In the genomic region with DNA sequence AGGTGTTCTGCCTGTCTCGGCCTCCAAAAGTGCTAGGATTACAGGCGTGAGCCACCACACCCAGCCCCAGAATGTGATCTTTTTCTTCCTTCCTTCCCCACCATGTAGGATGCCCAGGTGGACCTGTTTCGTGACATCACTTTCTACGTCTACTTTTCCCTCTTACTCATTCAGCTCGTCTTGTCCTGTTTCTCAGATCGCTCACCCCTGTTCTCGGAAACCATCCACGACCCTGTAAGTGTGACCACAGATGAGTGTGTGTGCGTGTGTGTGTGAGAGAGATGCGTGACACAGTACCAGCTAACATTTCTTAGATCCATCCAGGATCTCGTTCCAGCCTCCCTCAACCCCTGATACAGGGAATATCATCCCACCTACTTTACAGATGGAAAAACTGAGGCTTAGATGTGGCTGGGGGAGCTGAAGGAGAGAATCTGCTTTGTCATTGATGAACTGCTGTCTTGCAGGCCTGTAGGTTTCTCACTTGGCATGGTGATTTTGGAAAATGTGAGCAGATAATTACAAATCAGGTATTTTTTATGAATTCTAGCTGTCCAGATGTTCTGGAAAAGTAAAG, we compare ENCODE assay signal across 20 cellular contexts.
A peak's percentile ranks its signal among the peaks of the same experiment; 100 is the strongest.
DNase-seq lines count a peak whose midpoint lies in the region; ATAC-seq, FAIRE-seq and TF ChIP-seq lines count a peak whose summit lies in the region.
"Had no signal": no experiment of that assay in that cellular context is flagged by ENCODE, and none has a peak within 500 bp of the region (broad histone marks: within the 10 kb centered on the region; RNA-seq: fewer than 3 reads in every experiment).

No MANE protein-coding gene starts in this region.

- no peak for TF ChIP-seq EP300 in HepG2 (IDR thresholded peaks at IDR 0.05; ENCODE audit: low read depth in 2 of 2, low read length in 2 of 2)
- no peak for TF ChIP-seq EP300 in HepG2 (CRISPR knock-in tag; IDR thresholded peaks at IDR 0.05; ENCODE audit: borderline replicate concordance)
- TF ChIP-seq EP300 in gastroesophageal sphincter (IDR thresholded peaks at IDR 0.05), result no peak

- H3K27ac Mint-ChIP-seq in T-helper 1 cell treated with Interleukin-12 subunit alpha and Interleukin-12 subunit beta and Interleukin-4 antibody, amounts not matched to agents 30 μg/mL and 1 μg/mL, for 36 hours, result peak overlapping the region; percentile 5
- H3K27ac Mint-ChIP-seq: activated naive CD4-positive, alpha-beta T cell treated with anti-CD3 and anti-CD28 coated beads, Interleukin-2, amount 50 U/mL, for 24 hours; B cell; natural killer cell had no signal

- TF ChIP-seq POLR2A in HepG2 (IDR thresholded peaks at IDR 0.05; ENCODE audit: insufficient read depth in 1 of 2, low read depth in 2 of 2, low read length in 2 of 2), result no peak
- TF ChIP-seq POLR2A in right lobe of liver (IDR thresholded peaks at IDR 0.05), result no peak
- no peak for TF ChIP-seq POLR2A in gastroesophageal sphincter (IDR thresholded peaks at IDR 0.05)

- H3K4me1 Mint-ChIP-seq in T-helper 1 cell treated with Interleukin-12 subunit alpha and Interleukin-12 subunit beta and Interleukin-4 antibody, amounts not matched to agents 30 μg/mL and 1 μg/mL, for 36 hours (ENCODE audit: low read depth), result peaks cover 18% of the 10 kb centered on the region

- H3K9me3 ChIP-seq in HepG2 (ENCODE audit: low read length) (no peaks in the 10 kb centered on the region), right lobe of liver (no peaks in the 10 kb centered on the region), gastroesophageal sphincter (no peaks in the 10 kb centered on the region), stomach smooth muscle (ENCODE audit: control insufficient read depth in 2 of 2, low read length in 2 of 2) (no peaks in the 10 kb centered on the region)
- H3K9me3 ChIP-seq: ovary, SJSA1 had no signal

- POLR2A ChIA-PET in HepG2 (lab: Yijun Ruan, JAX), result no interaction called here

- H3K9ac ChIP-seq in HepG2 (ENCODE audit: insufficient read depth, low read depth, low read length) (no peak overlapping the region), stomach smooth muscle (ENCODE audit: low read length in 2 of 2) (no peak overlapping the region)

- peaks cover 5% of the 10 kb centered on the region; the same call in 1 of the 2 replicates for H4K20me1 ChIP-seq in HepG2 (ENCODE audit: insufficient read depth, low read length)

- H3K36me3 ChIP-seq in HepG2 (replicated peaks in 1 of 2; ENCODE audit: control insufficient read depth in 1 of 2, insufficient read depth in 2 of 2, low read length in 2 of 2) (peaks cover 33 to 67% of the 10 kb centered on the region in 2 experiments), right lobe of liver (no peaks in the 10 kb centered on the region), gastroesophageal sphincter (peaks cover 0 to 73% of the 10 kb centered on the region in 2 donors), stomach smooth muscle (ENCODE audit: control insufficient read depth in 2 of 2, insufficient read depth in 2 of 2, low read length in 2 of 2) (peaks cover 27 to 28% of the 10 kb centered on the region in 2 donors)
- H3K36me3 ChIP-seq: ovary had no signal

- H2AFZ ChIP-seq in HepG2 (ENCODE audit: low read length), result no peak overlapping the region

- H3K4me3 Mint-ChIP-seq in T-helper 1 cell treated with Interleukin-12 subunit alpha and Interleukin-12 subunit beta and Interleukin-4 antibody, amounts not matched to agents 30 μg/mL and 1 μg/mL, for 36 hours, result no peak overlapping the region
- H3K4me3 Mint-ChIP-seq: activated B cell treated with CpG ODN at 0.5 μM for 24 hours; activated naive CD4-positive, alpha-beta T cell treated with anti-CD3 and anti-CD28 coated beads, Interleukin-2, amount 50 U/mL, for 24 hours; B cell; natural killer cell had no signal

- in situ Hi-C loops in HepG2 (cut with HindIII; ENCODE audit: extremely low pct_ligation_motif_present, low pct_unique_long_range_greater_than_20kb), result no loop called here

- no peak overlapping the region for H3K4me2 ChIP-seq in HepG2 (ENCODE audit: low read depth, low read length)

- H3K79me2 ChIP-seq in HepG2 (ENCODE audit: insufficient read depth, low read length), result no peaks in the 10 kb centered on the region

- 96% methylated on average over 11 of the region's 11 CpGs for WGBS in HepG2 (ENCODE audit: low lambda C conversion rate)
- 90% methylated on average over 11 of the region's 11 CpGs for WGBS in right lobe of liver (ENCODE audit: insufficient coverage, low coverage, low lambda C conversion rate, missing lambda C conversion rate)
- 90 to 94% methylated on average over 7 to 10 of the region's 11 CpGs for WGBS in gastroesophageal sphincter (ENCODE audit: low coverage in 1 of 2), 2 donors

- H3K4me3 ChIP-seq in HepG2 (replicated peaks in 1 of 3; ENCODE audit: insufficient read depth in 1 of 3, low read depth in 2 of 3, low read length in 3 of 3), result no peak overlapping the region
- no peak overlapping the region for H3K4me3 ChIP-seq in right lobe of liver
- H3K4me3 ChIP-seq in gastroesophageal sphincter, result no peak overlapping the region
- no peak overlapping the region for H3K4me3 ChIP-seq in stomach smooth muscle (ENCODE audit: low read length in 2 of 2)
- H3K4me3 ChIP-seq: ovary, SJSA1 had no signal

- H3K9me3 Mint-ChIP-seq in T-helper 1 cell treated with Interleukin-12 subunit alpha and Interleukin-12 subunit beta and Interleukin-4 antibody, amounts not matched to agents 30 μg/mL and 1 μg/mL, for 36 hours, result no peaks in the 10 kb centered on the region
- H3K9me3 Mint-ChIP-seq: activated B cell treated with CpG ODN at 0.5 μM for 24 hours; activated naive CD4-positive, alpha-beta T cell treated with anti-CD3 and anti-CD28 coated beads, Interleukin-2, amount 50 U/mL, for 24 hours; natural killer cell had no signal

- H3K27me3 Mint-ChIP-seq in T-helper 1 cell treated with Interleukin-12 subunit alpha and Interleukin-12 subunit beta and Interleukin-4 antibody, amounts not matched to agents 30 μg/mL and 1 μg/mL, for 36 hours (ENCODE audit: low read depth), result no peaks in the 10 kb centered on the region
- H3K27me3 Mint-ChIP-seq: activated B cell treated with CpG ODN at 0.5 μM for 24 hours; activated naive CD4-positive, alpha-beta T cell treated with anti-CD3 and anti-CD28 coated beads, Interleukin-2, amount 50 U/mL, for 24 hours; B cell had no signal

- no peak overlapping the region for H3K27ac ChIP-seq in HepG2 (ENCODE audit: extremely low read length, insufficient read depth, low read length)
- no peak overlapping the region for H3K27ac ChIP-seq in right lobe of liver
- H3K27ac ChIP-seq in gastroesophageal sphincter, result peak overlapping the region; percentile 3 to 80 (median 60)
- H3K27ac ChIP-seq in stomach smooth muscle (ENCODE audit: low read length), result peak overlapping the region; percentile 18
- H3K27ac ChIP-seq: 22Rv1, ovary, SJSA1 had no signal

- DNase-seq in T-helper 1 cell (no peak), HepG2 (ENCODE audit: low spot score) (no peak), right lobe of liver (no peak)
- no peak for DNase-seq in stimulated activated naive CD4-positive, alpha-beta T cell (lab: John Stamatoyannopoulos, UW)
- DNase-seq: activated B cell treated with CpG ODN at 0.5 μM for 24 hours; effector CD4-positive, alpha-beta T cell; natural killer cell; NCI-H1092 treated with DMSO at 0.1 percent for 48 hours; NCI-H2029 treated with DMSO at 0.1 percent for 48 hours; ovary had no signal

- H3K27me3 ChIP-seq in HepG2 (ENCODE audit: control insufficient read depth in 1 of 2, insufficient read depth in 2 of 2, low read length in 2 of 2) (no peaks in the 10 kb centered on the region), right lobe of liver (no peaks in the 10 kb centered on the region), gastroesophageal sphincter (no peaks in the 10 kb centered on the region), stomach smooth muscle (ENCODE audit: control insufficient read depth in 1 of 2, insufficient read depth in 2 of 2, low read length in 2 of 2) (no peaks in the 10 kb centered on the region)
- H3K27me3 ChIP-seq: ovary, SJSA1 had no signal

- FAIRE-seq in HepG2 (lab: Jason Lieb, UNC), result no peak

- ATAC-seq in HepG2, result no peak
- no peak for ATAC-seq in right lobe of liver
- no peak for ATAC-seq in gastroesophageal sphincter
- no peak for ATAC-seq in GM21825 (IDR thresholded peaks at IDR 0.05; ENCODE audit: unreplicated experiment)
- ATAC-seq: esophagus mucosa, natural killer cell, sciatic nerve had no signal

- TF ChIP-seq CTCF in HepG2 (CRISPR knock-in tag; IDR thresholded peaks at IDR 0.05) (no peak), right lobe of liver (IDR thresholded peaks at IDR 0.05) (no peak), gastroesophageal sphincter (IDR thresholded peaks at IDR 0.05) (no peak)

- intact Hi-C loops in HepG2 (cut with micrococcal nuclease; ENCODE audit: unreplicated experiment) (no loop called here), right lobe of liver (cut with DNase I) (no loop called here)

- BruUV-seq in HepG2 (replicated peaks; lab: Mats Ljungman, UMichigan), result no TSS peak

- H3K4me1 ChIP-seq in HepG2 (ENCODE audit: insufficient read depth, low read length) (peaks cover 23% of the 10 kb centered on the region), right lobe of liver (peaks cover 0 to 4% (median 0%) of the 10 kb centered on the region in 4 donors), gastroesophageal sphincter (peaks cover 5 to 87% (median 9%) of the 10 kb centered on the region in 3 donors), stomach smooth muscle (ENCODE audit: control insufficient read depth, insufficient read depth, low read length) (peaks cover 20% of the 10 kb centered on the region)

- CTCF ChIA-PET in HepG2 (lab: Yijun Ruan, JAX; ENCODE audit: low intra/inter-chr PET ratio, low total read pairs), result no interaction called here

- H3K36me3 Mint-ChIP-seq in T-helper 1 cell treated with Interleukin-12 subunit alpha and Interleukin-12 subunit beta and Interleukin-4 antibody, amounts not matched to agents 30 μg/mL and 1 μg/mL, for 36 hours (ENCODE audit: low read depth), result peaks cover 48% of the 10 kb centered on the region

- TF ChIP-seq RAD21 in HepG2 (CRISPR knock-in tag; IDR thresholded peaks at IDR 0.05), result no peak

TF ChIP-seq in HepG2, 621 proteins besides CTCF, POLR2A, EP300 and RAD21:
- TF ChIP-seq, protein P1, sequence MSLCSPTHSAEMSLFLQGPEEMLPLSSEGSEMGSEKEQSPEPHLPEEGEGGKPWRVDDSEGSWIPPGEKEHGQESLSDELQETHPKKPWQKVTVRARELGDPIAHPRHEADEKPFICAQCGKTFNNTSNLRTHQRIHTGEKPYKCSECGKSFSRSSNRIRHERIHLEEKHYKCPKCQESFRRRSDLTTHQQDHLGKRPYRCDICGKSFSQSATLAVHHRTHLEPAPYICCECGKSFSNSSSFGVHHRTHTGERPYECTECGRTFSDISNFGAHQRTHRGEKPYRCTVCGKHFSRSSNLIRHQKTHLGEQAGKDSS (CRISPR knock-in tag; IDR thresholded peaks at IDR 0.05; ENCODE audit: borderline replicate concordance, low read depth), result no peak
- TF ChIP-seq KAT8 (CRISPR knock-in tag; IDR thresholded peaks at IDR 0.05) (no peak), RNF2 (conservative IDR thresholded peaks at IDR 0.05; ENCODE audit: low read depth) (no peak), CREB1 (IDR thresholded peaks at IDR 0.05) (peak; percentile 44; the same call in 1 of the 2 replicates), CREB1 (CRISPR knock-in tag; IDR thresholded peaks at IDR 0.05) (no peak), NCOA5 (CRISPR knock-in tag; IDR thresholded peaks at IDR 0.05) (no peak), ZNF629 (CRISPR knock-in tag; conservative IDR thresholded peaks at IDR 0.05) (peak; percentile 67)

Comparison
In these comparisons a context has a peak if more than half of its experiments do, and no peak if none do; other contexts are left out.
1. H3K27ac ChIP-seq: peak in gastroesophageal sphincter (4 of 4) and stomach smooth muscle (single experiment); none in HepG2 (single experiment) and right lobe of liver (0 of 3).